ENCODE assay signal across 16 cellular contexts in genomic region chr2:8479298-8479697, GRCh38.
A peak's percentile ranks its signal among the peaks of the same experiment; 100 is the strongest.
DNase-seq lines count a peak whose midpoint lies in the region; ATAC-seq, FAIRE-seq and TF ChIP-seq lines count a peak whose summit lies in the region.
"Had no signal": no experiment of that assay in that cellular context is flagged by ENCODE, and none has a peak within 500 bp of the region (broad histone marks: within the 10 kb centered on the region; RNA-seq: fewer than 3 reads in every experiment).

No MANE protein-coding gene starts in this region.

- H3K27ac ChIP-seq in right atrium auricular region (peak overlapping the region; percentile 29 to 51), sigmoid colon (no peak overlapping the region)
- H3K27ac ChIP-seq: neural progenitor cell, uterus, VCaP had no signal

- H3K9me3 Mint-ChIP-seq in activated CD4-positive, alpha-beta T cell treated with anti-CD3 and anti-CD28 coated beads, Interleukin-2, amount 10 ng/mL, durations not matched to agents 7 days and 5 days, result no peaks in the 10 kb centered on the region
- H3K9me3 Mint-ChIP-seq in activated T-helper 17 cell treated with anti-CD3 and anti-CD28 coated beads, Interleukin-2, amount 50 U/mL, for 72 hours, result no peaks in the 10 kb centered on the region
- H3K9me3 Mint-ChIP-seq: CD8-positive, alpha-beta T cell had no signal

- 44 to 77% methylated on average over 12 of the region's 12 CpGs for WGBS in sigmoid colon, 2 donors

- H3K9me3 ChIP-seq in right atrium auricular region (no peaks in the 10 kb centered on the region), sigmoid colon (no peaks in the 10 kb centered on the region)
- H3K9me3 ChIP-seq: uterus had no signal

- peak overlapping the region; percentile 3 for H3K27ac Mint-ChIP-seq in activated CD4-positive, alpha-beta T cell treated with anti-CD3 and anti-CD28 coated beads, Interleukin-2, amount 10 ng/mL, durations not matched to agents 7 days and 5 days
- peak overlapping the region; percentile 99 for H3K27ac Mint-ChIP-seq in activated T-helper 17 cell treated with anti-CD3 and anti-CD28 coated beads, Interleukin-2, amount 50 U/mL, for 72 hours

- TF ChIP-seq CTCF in right atrium auricular region (IDR thresholded peaks at IDR 0.05) (peak in 1 of 2 donors; percentile 33), sigmoid colon (IDR thresholded peaks at IDR 0.05) (no peak)

- no peak overlapping the region for H3K4me3 ChIP-seq in right atrium auricular region
- H3K4me3 ChIP-seq in sigmoid colon, result no peak overlapping the region
- H3K4me3 ChIP-seq: neural progenitor cell, uterus had no signal

- no peaks in the 10 kb centered on the region for H3K36me3 Mint-ChIP-seq in activated CD4-positive, alpha-beta T cell treated with anti-CD3 and anti-CD28 coated beads, Interleukin-2, amount 10 ng/mL, durations not matched to agents 7 days and 5 days (ENCODE audit: low read depth)
- H3K36me3 Mint-ChIP-seq in activated T-helper 17 cell treated with anti-CD3 and anti-CD28 coated beads, Interleukin-2, amount 50 U/mL, for 72 hours (ENCODE audit: low read depth), result peaks cover 67% of the 10 kb centered on the region
- H3K36me3 Mint-ChIP-seq: CD8-positive, alpha-beta T cell; neural progenitor cell had no signal

- DNase-seq in activated CD4-positive, alpha-beta T cell treated with anti-CD3 and anti-CD28 coated beads, Interleukin-2, amount 10 ng/mL, durations not matched to agents 7 days and 5 days, result no peak
- no peak for DNase-seq in activated CD4-positive, alpha-beta T cell treated with anti-CD3 and anti-CD28 coated beads for 4 hours
- DNase-seq in right atrium auricular region (ENCODE audit: low spot score) (no peak), sigmoid colon (peak; percentile 30), HTR-8/SVneo (ENCODE audit: insufficient read length, low spot score) (no peak), GM19240 (ENCODE audit: insufficient read length, low spot score) (no peak)
- DNase-seq: 8988T; CD8-positive, alpha-beta T cell; hypothalamus; NCI-H1048; stimulated activated naive CD4-positive, alpha-beta T cell treated with Interleukin-2 at 50 U/mL for 16 hours; uterus had no signal

- H3K27me3 Mint-ChIP-seq in activated CD4-positive, alpha-beta T cell treated with anti-CD3 and anti-CD28 coated beads, Interleukin-2, amount 10 ng/mL, durations not matched to agents 7 days and 5 days, result no peaks in the 10 kb centered on the region
- H3K27me3 Mint-ChIP-seq in activated T-helper 17 cell treated with anti-CD3 and anti-CD28 coated beads, Interleukin-2, amount 50 U/mL, for 72 hours, result no peaks in the 10 kb centered on the region

- FAIRE-seq in HTR-8/SVneo (lab: Jason Lieb, UNC), result no peak

- CTCF ChIA-PET in activated CD4-positive, alpha-beta T cell treated with anti-CD3 and anti-CD28 coated beads, Interleukin-2, amount 10 ng/mL, durations not matched to agents 7 days and 5 days (lab: Charles Lee), result interaction anchor here (0.9 kb wide), 1 partner anchor 10 kb away, joined by 3 read pairs; no protein-coding TSS in a partner anchor

- POLR2A ChIA-PET in activated CD4-positive, alpha-beta T cell treated with anti-CD3 and anti-CD28 coated beads, Interleukin-2, amount 10 ng/mL, durations not matched to agents 7 days and 5 days (lab: Charles Lee), result no interaction called here

- H3K4me3 Mint-ChIP-seq in activated CD4-positive, alpha-beta T cell treated with anti-CD3 and anti-CD28 coated beads, Interleukin-2, amount 10 ng/mL, durations not matched to agents 7 days and 5 days, result no peak overlapping the region
- H3K4me3 Mint-ChIP-seq in activated T-helper 17 cell treated with anti-CD3 and anti-CD28 coated beads, Interleukin-2, amount 50 U/mL, for 72 hours, result peak overlapping the region; percentile 97
- H3K4me3 Mint-ChIP-seq: CD8-positive, alpha-beta T cell; neural progenitor cell had no signal

- intact Hi-C loops in sigmoid colon (cut with DNase I), result no loop called here

- H3K36me3 ChIP-seq in right atrium auricular region, result no peaks in the 10 kb centered on the region
- H3K36me3 ChIP-seq in sigmoid colon, result no peaks in the 10 kb centered on the region
- H3K36me3 ChIP-seq: neural progenitor cell, uterus had no signal

- peaks cover 83% of the 10 kb centered on the region for H3K4me1 Mint-ChIP-seq in activated CD4-positive, alpha-beta T cell treated with anti-CD3 and anti-CD28 coated beads, Interleukin-2, amount 10 ng/mL, durations not matched to agents 7 days and 5 days
- peaks cover 72% of the 10 kb centered on the region for H3K4me1 Mint-ChIP-seq in activated T-helper 17 cell treated with anti-CD3 and anti-CD28 coated beads, Interleukin-2, amount 50 U/mL, for 72 hours

- TF ChIP-seq POLR2A in sigmoid colon (IDR thresholded peaks at IDR 0.05), result no peak

- H3K27me3 ChIP-seq in right atrium auricular region (no peaks in the 10 kb centered on the region), sigmoid colon (no peaks in the 10 kb centered on the region)
- H3K27me3 ChIP-seq: neural progenitor cell, uterus had no signal

- H3K4me1 ChIP-seq in right atrium auricular region (peaks cover 0 to 36% of the 10 kb centered on the region in 2 donors), sigmoid colon (no peaks in the 10 kb centered on the region)
- H3K4me1 ChIP-seq: uterus had no signal

- no peak for ATAC-seq in activated T-helper 17 cell treated with anti-CD3 and anti-CD28 coated beads, Interleukin-2, amount 50 U/mL, for 72 hours (replicated peaks)
- no peak for ATAC-seq in HG03159 (IDR thresholded peaks at IDR 0.05; ENCODE audit: unreplicated experiment)
- ATAC-seq: CD8-positive, alpha-beta T cell had no signal

- no peak for TF ChIP-seq EP300 in sigmoid colon (IDR thresholded peaks at IDR 0.05)

Comparison
In these comparisons a context has a peak if more than half of its experiments do, and no peak if none do; other contexts are left out.
1. H3K27ac ChIP-seq: peak in right atrium auricular region (2 of 2); none in sigmoid colon (0 of 4).